ENCODE assay signal across 15 cellular contexts in the genomic region with DNA sequence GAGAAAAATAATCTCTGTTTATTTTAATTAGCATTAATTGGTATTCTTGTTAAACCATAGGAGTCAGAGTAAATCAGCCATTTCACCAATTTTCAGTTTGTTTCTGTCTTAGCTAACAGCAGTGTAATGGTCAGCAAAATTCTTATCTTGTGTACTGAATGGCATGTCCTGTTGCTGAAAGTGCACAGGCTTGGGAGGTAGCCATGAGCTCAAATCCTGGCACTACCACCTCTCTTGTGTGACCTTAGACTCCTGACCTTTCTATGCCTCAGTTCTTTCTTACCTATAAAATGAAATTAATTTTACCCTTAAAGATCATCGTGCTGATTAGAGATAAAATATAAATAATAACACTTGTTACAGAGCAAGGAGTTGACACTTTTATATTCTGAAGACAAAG.
"Had no signal": no experiment of that assay in that cellular context is flagged by ENCODE, and none has a peak within 500 bp of the region (broad histone marks: within the 10 kb centered on the region; RNA-seq: fewer than 3 reads in every experiment).

No MANE protein-coding gene starts in this region.

- H3K9me3 ChIP-seq: SJSA1, upper lobe of left lung had no signal

- H3K27ac Mint-ChIP-seq: activated CD8-positive, alpha-beta memory T cell treated with anti-CD3 and anti-CD28 coated beads, Interleukin-2, amount 10 ng/mL, durations not matched to agents 7 days and 5 days; activated T-cell treated with anti-CD3 and anti-CD28 coated beads, Interleukin-2, amount 50 U/mL, for 24 hours; brain; natural killer cell treated with Interleukin-12 subunit alpha and Interleukin-12 subunit beta and Interleukin-15 and Interleukin-18, amount 100 ng/mL, for 72 hours; T-helper 2 cell treated with Interferon-gamma antibody and Interleukin-4, amounts not matched to agents 5 μg/mL and 100 μg/mL, for 36 hours had no signal

- DNase-seq: activated CD4-positive, alpha-beta T cell treated with anti-CD3 and anti-CD28 coated beads, Interleukin-2, amount 50 U/mL, for 4 hours; activated CD8-positive, alpha-beta memory T cell treated with anti-CD3 and anti-CD28 coated beads, Interleukin-2, amount 10 ng/mL, durations not matched to agents 7 days and 5 days; activated effector memory CD4-positive, alpha-beta T cell treated with Interleukin-2 at 50 U/mL for 16 hours; activated T-cell treated with anti-CD3 and anti-CD28 coated beads, Interleukin-2, amount 50 U/mL, for 24 hours; amniotic stem cell; cerebellar nuclear complex; mesenchymal stem cell; SW 1271; upper lobe of left lung had no signal

- H3K27ac ChIP-seq: hepatocyte, SJSA1 had no signal

- H3K4me1 Mint-ChIP-seq: brain had no signal

- H3K4me3 ChIP-seq: hepatocyte, SJSA1, upper lobe of left lung had no signal

- H3K27me3 ChIP-seq: hepatocyte, SJSA1, upper lobe of left lung had no signal

- H3K9me3 Mint-ChIP-seq: activated naive CD4-positive, alpha-beta T cell treated with anti-CD3 and anti-CD28 coated beads, Interleukin-2, amount 50 U/mL, for 72 hours; activated T-cell treated with anti-CD3 and anti-CD28 coated beads, Interleukin-2, amount 50 U/mL, for 24 hours; natural killer cell treated with Interleukin-12 subunit alpha and Interleukin-12 subunit beta and Interleukin-15 and Interleukin-18, amount 100 ng/mL, for 72 hours; T-helper 2 cell treated with Interferon-gamma antibody and Interleukin-4, amounts not matched to agents 5 μg/mL and 100 μg/mL, for 36 hours had no signal

- H3K4me3 Mint-ChIP-seq: activated CD8-positive, alpha-beta memory T cell treated with anti-CD3 and anti-CD28 coated beads, Interleukin-2, amount 10 ng/mL, durations not matched to agents 7 days and 5 days; activated T-cell treated with anti-CD3 and anti-CD28 coated beads, Interleukin-2, amount 50 U/mL, for 24 hours; brain; natural killer cell treated with Interleukin-12 subunit alpha and Interleukin-12 subunit beta and Interleukin-15 and Interleukin-18, amount 100 ng/mL, for 72 hours; T-helper 2 cell treated with Interferon-gamma antibody and Interleukin-4, amounts not matched to agents 5 μg/mL and 100 μg/mL, for 36 hours had no signal

- H3K4me1 ChIP-seq: SJSA1 had no signal

- H3K27me3 Mint-ChIP-seq: activated CD8-positive, alpha-beta memory T cell treated with anti-CD3 and anti-CD28 coated beads, Interleukin-2, amount 10 ng/mL, durations not matched to agents 7 days and 5 days; activated T-cell treated with anti-CD3 and anti-CD28 coated beads, Interleukin-2, amount 50 U/mL, for 24 hours; brain; natural killer cell treated with Interleukin-12 subunit alpha and Interleukin-12 subunit beta and Interleukin-15 and Interleukin-18, amount 100 ng/mL, for 72 hours had no signal
